Comparison of ENCODE assay signal across 32 cellular contexts in genomic region chr2:3539836-3540235, GRCh38. TPM values are rescaled to one million over a fixed set of nuclear protein-coding genes. Genes with fewer than 3 reads are reported as not detected.
"Had no signal": no experiment of that assay in that cellular context is flagged by ENCODE, and none has a peak within 500 bp of the region (broad histone marks: within the 10 kb centered on the region; RNA-seq: fewer than 3 reads in every experiment).

No MANE protein-coding gene starts in this region.

- H2AFZ ChIP-seq: parathyroid adenoma had no signal

- H3K4me3 ChIP-seq: breast epithelium, esophagus squamous epithelium, heart right ventricle, psoas muscle, smooth muscle cell, stomach, thyroid gland, upper lobe of left lung, vagina had no signal

- H3K27me3 Mint-ChIP-seq: activated CD4-positive, alpha-beta T cell treated with anti-CD3 and anti-CD28 coated beads, Interleukin-2, amount 10 ng/mL, durations not matched to agents 24 days and 14 days; activated CD8-positive, alpha-beta T cell treated with anti-CD3 and anti-CD28 coated beads for 36 hours; memory B cell; naive thymus-derived CD4-positive, alpha-beta T cell; stimulated activated naive B cell treated with anti-CD40 and anti-IgM and Interleukin-4, amounts not matched to agents 10 μg/mL and 1 μg/mL and 100 μg/mL, for 72 hours had no signal

- H3K27ac ChIP-seq: breast epithelium, epithelial cell of prostate, esophagus squamous epithelium, heart right ventricle, parathyroid adenoma, psoas muscle, stomach, thyroid gland, upper lobe of left lung, vagina, WERI-Rb-1 had no signal

- H3K27ac Mint-ChIP-seq: activated CD4-positive, alpha-beta T cell treated with anti-CD3 and anti-CD28 coated beads, Interleukin-2, amount 10 ng/mL, durations not matched to agents 24 days and 14 days; activated CD8-positive, alpha-beta T cell treated with anti-CD3 and anti-CD28 coated beads for 36 hours; memory B cell; stimulated activated naive B cell treated with anti-CD40 and anti-IgM and Interleukin-4, amounts not matched to agents 10 μg/mL and 1 μg/mL and 100 μg/mL, for 72 hours had no signal

- H3K4me2 ChIP-seq: smooth muscle cell had no signal

- H3K27me3 ChIP-seq: breast epithelium, esophagus squamous epithelium, heart right ventricle, stomach, thyroid gland, upper lobe of left lung, vagina had no signal

- H3K9me3 Mint-ChIP-seq: activated CD4-positive, alpha-beta T cell treated with anti-CD3 and anti-CD28 coated beads, Interleukin-2, amount 10 ng/mL, durations not matched to agents 24 days and 14 days; activated CD8-positive, alpha-beta T cell treated with anti-CD3 and anti-CD28 coated beads for 36 hours; activated T-cell treated with anti-CD3 and anti-CD28 coated beads, Interleukin-2, amount 50 U/mL, for 72 hours; memory B cell; naive thymus-derived CD4-positive, alpha-beta T cell; stimulated activated naive B cell treated with anti-CD40 and anti-IgM and Interleukin-4, amounts not matched to agents 10 μg/mL and 1 μg/mL and 100 μg/mL, for 72 hours had no signal

- H3K9ac ChIP-seq: parathyroid adenoma had no signal

- H3K9me3 ChIP-seq: breast epithelium, esophagus squamous epithelium, heart right ventricle, psoas muscle, stomach, thyroid gland, upper lobe of left lung, vagina had no signal

- DNase-seq: activated CD4-positive, alpha-beta T cell treated with anti-CD3 and anti-CD28 coated beads, Interleukin-2, amount 10 ng/mL, durations not matched to agents 24 days and 14 days; activated CD4-positive, CD25-positive, alpha-beta regulatory T cell treated with anti-CD3 and anti-CD28 coated beads, Interleukin-2, amount 50 U/mL, for 72 hours; activated CD8-positive, alpha-beta T cell treated with anti-CD3 and anti-CD28 coated beads for 36 hours; activated effector memory CD4-positive, alpha-beta T cell treated with Interleukin-2 at 50 U/mL for 16 hours; activated naive CD4-positive, alpha-beta T cell treated with Interleukin-2 at 50 U/mL for 16 hours; activated T-cell treated with anti-CD3 and anti-CD28 coated beads, Interleukin-2, amount 50 U/mL, for 72 hours; amniotic stem cell; central memory CD4-positive, alpha-beta T cell; dermis blood vessel endothelial cell; effector CD4-positive, alpha-beta T cell; esophagus squamous epithelium; foreskin melanocyte; heart right ventricle; midbrain; naive thymus-derived CD4-positive, alpha-beta T cell; nucleus accumbens; psoas muscle; stimulated activated CD4-positive, alpha-beta T cell treated with anti-CD3 and anti-CD28 coated beads, Interleukin-2, amount 100 ng/mL, for 24 hours; stimulated activated naive B cell treated with anti-CD40 and anti-IgM and Interleukin-4, amounts not matched to agents 10 μg/mL and 1 μg/mL and 100 μg/mL, for 72 hours; stomach; T1000; thyroid gland; upper lobe of left lung; WERI-Rb-1 had no signal

- H3K4me3 Mint-ChIP-seq: activated CD4-positive, alpha-beta T cell treated with anti-CD3 and anti-CD28 coated beads, Interleukin-2, amount 10 ng/mL, durations not matched to agents 24 days and 14 days; activated CD8-positive, alpha-beta T cell treated with anti-CD3 and anti-CD28 coated beads for 36 hours; activated T-cell treated with anti-CD3 and anti-CD28 coated beads, Interleukin-2, amount 50 U/mL, for 72 hours; memory B cell; naive thymus-derived CD4-positive, alpha-beta T cell; stimulated activated naive B cell treated with anti-CD40 and anti-IgM and Interleukin-4, amounts not matched to agents 10 μg/mL and 1 μg/mL and 100 μg/mL, for 72 hours had no signal

- H3K79me2 ChIP-seq: parathyroid adenoma had no signal

- H3K4me1 ChIP-seq: breast epithelium had no signal

- H3K36me3 ChIP-seq: breast epithelium had no signal

RNA-seq across cellular contexts. Expression of gene COLEC11, which starts 55.1 kb away (rescaled TPM):
- total RNA-seq: astrocyte, kidney epithelial cell, vagina had no signal
